ENCODE assay signal across 8 cellular contexts in the genomic region with DNA sequence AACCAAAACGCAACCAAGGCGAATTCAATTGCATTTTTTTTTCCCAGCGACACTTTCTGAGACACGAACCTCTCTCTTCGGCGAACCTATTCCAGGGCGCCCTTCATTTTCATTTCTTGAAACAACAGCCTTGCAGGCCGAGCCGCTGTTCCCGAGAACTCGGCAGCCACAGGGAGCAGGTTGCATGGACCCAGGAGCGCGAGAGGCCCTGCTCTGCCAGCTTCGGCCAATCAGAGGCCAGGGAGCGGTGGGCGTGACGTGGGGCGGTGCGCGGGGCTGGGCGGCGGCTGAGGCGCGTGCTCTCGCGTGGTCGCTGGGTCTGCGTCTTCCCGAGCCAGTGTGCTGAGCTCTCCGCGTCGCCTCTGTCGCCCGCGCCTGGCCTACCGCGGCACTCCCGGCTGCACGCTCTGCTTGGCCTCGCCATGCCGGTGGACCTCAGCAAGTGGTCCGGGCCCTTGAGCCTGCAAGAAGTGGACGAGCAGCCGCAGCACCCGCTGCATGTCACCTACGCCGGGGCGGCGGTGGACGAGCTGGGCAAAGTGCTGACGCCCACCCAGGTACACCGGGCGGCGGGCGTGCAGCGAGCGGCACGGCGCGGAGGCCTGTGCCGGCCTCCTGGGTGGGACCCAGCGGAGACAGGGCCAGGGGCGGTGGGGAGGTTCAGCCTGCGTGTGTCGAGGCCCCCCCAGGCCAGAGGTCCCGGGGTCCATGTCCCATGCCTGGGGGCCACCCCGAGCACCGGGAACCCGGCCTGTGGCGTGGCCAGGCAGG. TPM values are rescaled to one million over a fixed set of nuclear protein-coding genes. Genes with fewer than 3 reads are reported as not detected.
DNase-seq lines count a peak whose midpoint lies in the region; ATAC-seq and TF ChIP-seq lines count a peak whose summit lies in the region.

A gene (plus strand): TSS at position 337 of the 771 bp plus-strand sequence. CDS start 86 bp downstream, at position 423.

- peak within 1 kb of the TSS; percentile 57 for H3K56ac ChIP-seq in IMR-90 (ENCODE audit: extremely low read depth, insufficient read depth, low read length)

- peak within 1 kb of the TSS in 1 of 2 experiments; percentile 76; a peak in 1 of 4 replicates for H4K8ac ChIP-seq in IMR-90 (ENCODE audit: low read depth in 2 of 2, low read length in 2 of 2)

- H3K4me1 ChIP-seq in IMR-90 (ENCODE audit: control insufficient read depth, insufficient read depth, low read length) (peaks cover 2% of the 10 kb centered on the region; the same call in 1 of the 2 replicates), mucosa of stomach (ENCODE audit: control insufficient read depth, insufficient read depth, low read length) (peaks cover 9% of the 10 kb centered on the region)

- H3K14ac ChIP-seq in IMR-90 (replicated peaks; ENCODE audit: low read depth, low read length), result peak within 1 kb of the TSS; percentile 48

- peak within 1 kb of the TSS; percentile 84 for H3K9ac ChIP-seq in IMR-90 (ENCODE audit: low read depth, low read length)
- H3K9ac ChIP-seq in mucosa of stomach (ENCODE audit: low read length), result peak within 1 kb of the TSS; percentile 93

- TF ChIP-seq CTCF in IMR-90 (conservative IDR thresholded peaks at IDR 0.05; ENCODE audit: low read depth, low read length), result no peak

- H2AFZ ChIP-seq in IMR-90 (replicated peaks; ENCODE audit: low read length, poor library complexity), result peak within 1 kb of the TSS; percentile 97

- peak within 1 kb of the TSS; percentile 78 for H3K4me3 ChIP-seq in IMR-90 (ENCODE audit: insufficient read depth, low read depth, low read length)
- H3K4me3 ChIP-seq in mucosa of stomach (ENCODE audit: low read length), result peak within 1 kb of the TSS; percentile 58

- TF ChIP-seq POLR2A in IMR-90 (IDR thresholded peaks at IDR 0.05; ENCODE audit: low read depth, low read length) (peak; percentile 67; the same call in 1 of the 2 replicates), erythroblast (IDR thresholded peaks at IDR 0.05; ENCODE audit: low read length) (peak; percentile 78)

- H3K9me1 ChIP-seq in IMR-90 (ENCODE audit: insufficient read depth, low read length), result peaks cover 5% of the 10 kb centered on the region; the same call in 1 of the 2 replicates

- no peak within 1 kb of the TSS for H2BK20ac ChIP-seq in IMR-90 (ENCODE audit: low read depth, low read length)

- ATAC-seq in GM21528 (IDR thresholded peaks at IDR 0.05; ENCODE audit: low FRiP score, unreplicated experiment) (peak; percentile 96), IMR-90 (ENCODE audit: low read depth) (peak; percentile 99)

- 1% methylated on average over 38 of the region's 70 CpGs; no CpG with 5 or more reads in 1 of the 2 experiments for WGBS in IMR-90 (ENCODE audit: extremely low coverage in 2 of 2, insufficient read length in 1 of 2), 2 experiments

- H3K4me3 Mint-ChIP-seq in activated T-cell treated with anti-CD3 and anti-CD28 coated beads, Interleukin-2, amount 50 U/mL, for 24 hours, result peak within 1 kb of the TSS; percentile 94

- no peaks in the 10 kb centered on the region for H3K9me3 Mint-ChIP-seq in activated T-cell treated with anti-CD3 and anti-CD28 coated beads, Interleukin-2, amount 50 U/mL, for 24 hours

- no peaks in the 10 kb centered on the region for H3K27me3 Mint-ChIP-seq in activated T-cell treated with anti-CD3 and anti-CD28 coated beads, Interleukin-2, amount 50 U/mL, for 24 hours

- no peak within 1 kb of the TSS; the same call in 1 of the 2 replicates for H4K5ac ChIP-seq in IMR-90 (ENCODE audit: low read depth, low read length)

- H3K79me1 ChIP-seq in IMR-90 (ENCODE audit: low read depth in 1 of 2, low read length in 2 of 2), result peaks cover 11 to 37% of the 10 kb centered on the region in 2 experiments

- DNase-seq in DMS153 (lab: John Stamatoyannopoulos, UW) (peak; percentile 89), IMR-90 (peak; percentile 84), erythroblast (lab: John Stamatoyannopoulos, UW) (peak; percentile 92)
- DNase-seq in activated T-cell treated with anti-CD3 and anti-CD28 coated beads, Interleukin-2, amount 50 U/mL, for 24 hours, result peak; percentile 96
- peak; percentile 97 for DNase-seq in stimulated activated CD8-positive, alpha-beta memory T cell treated with anti-CD3 and anti-CD28 coated beads, Interleukin-4, amount 100 ng/mL, for 48 hours

- in situ Hi-C loops in IMR-90 (cut with MboI; ENCODE audit: low sequenced_read_pairs), result loop anchor here (25.0 kb wide), 1 partner anchor 274 kb away; no protein-coding TSS in a partner anchor

- H2AK9ac ChIP-seq in IMR-90 (replicated peaks; ENCODE audit: low read depth, low read length, poor library complexity), result peak within 1 kb of the TSS; percentile 95

- no peaks in the 10 kb centered on the region for H4K20me1 ChIP-seq in IMR-90 (ENCODE audit: insufficient read depth, low read length)

- TF ChIP-seq RAD21 in IMR-90 (IDR thresholded peaks at IDR 0.05; ENCODE audit: low read length), result no peak

- H3K36me3 Mint-ChIP-seq in activated T-cell treated with anti-CD3 and anti-CD28 coated beads, Interleukin-2, amount 50 U/mL, for 24 hours (ENCODE audit: low read depth), result peaks cover 48% of the 10 kb centered on the region

- H3K27ac Mint-ChIP-seq in activated T-cell treated with anti-CD3 and anti-CD28 coated beads, Interleukin-2, amount 50 U/mL, for 24 hours, result peak within 1 kb of the TSS; percentile 94

- peak within 1 kb of the TSS; percentile 51 for H2BK5ac ChIP-seq in IMR-90 (ENCODE audit: low read depth, low read length, poor library complexity, severe bottlenecking)

- POLR2A ChIA-PET in IMR-90 (lab: Charles Lee; ENCODE audit: unreplicated experiment), result interaction anchor here (0.6 kb wide), 2 partner anchors 73 to 1762 kb away, joined by 9 to 16 read pairs; no protein-coding TSS in a partner anchor

- dilution Hi-C loops in IMR-90 (cut with HindIII; ENCODE audit: low sequenced_read_pairs, unreplicated experiment), result no loop called here

- no peaks in the 10 kb centered on the region for H3K9me3 ChIP-seq in IMR-90 (ENCODE audit: control insufficient read depth, insufficient read depth, low read length)
- H3K9me3 ChIP-seq in mucosa of stomach (ENCODE audit: control insufficient read depth, low read length), result no peaks in the 10 kb centered on the region

- intact Hi-C loops in IMR-90 (cut with micrococcal nuclease), result loop anchor here (2.0 to 5.0 kb wide), 3 partner anchors 74 to 1531 kb away; a partner anchor contains a TSS

- CTCF ChIA-PET in IMR-90 (lab: Yijun Ruan, JAX), result interaction anchor here (0.6 to 0.8 kb wide), 3 partner anchors 72 to 240 kb away, joined by 3 to 4 read pairs (median 3); no protein-coding TSS in a partner anchor

- H3K4ac ChIP-seq in IMR-90 (ENCODE audit: low read depth, low read length), result peak within 1 kb of the TSS; percentile 58

- H3K36me3 ChIP-seq in IMR-90 (ENCODE audit: control insufficient read depth, insufficient read depth, low read length) (peaks cover 12% of the 10 kb centered on the region), mucosa of stomach (ENCODE audit: control insufficient read depth, insufficient read depth, low read length) (no peaks in the 10 kb centered on the region)

- H3K27me3 ChIP-seq in IMR-90 (ENCODE audit: control insufficient read depth, insufficient read depth, low read length) (no peaks in the 10 kb centered on the region), mucosa of stomach (ENCODE audit: control insufficient read depth, insufficient read depth, low read length) (no peaks in the 10 kb centered on the region)

- peak within 1 kb of the TSS; percentile 51; the same call in 1 of the 2 replicates for H4K91ac ChIP-seq in IMR-90 (ENCODE audit: insufficient read depth, low read depth, low read length)

- H3K18ac ChIP-seq in IMR-90 (ENCODE audit: low read depth, low read length), result no peak within 1 kb of the TSS

- BruUV-seq in IMR-90 (replicated peaks; lab: Mats Ljungman, UMichigan), result no TSS peak

- H3K27ac ChIP-seq in IMR-90 (ENCODE audit: insufficient read depth, low read length), result peak within 1 kb of the TSS; percentile 42

- H3K4me1 Mint-ChIP-seq in activated T-cell treated with anti-CD3 and anti-CD28 coated beads, Interleukin-2, amount 50 U/mL, for 24 hours (ENCODE audit: low read depth), result peaks cover 36% of the 10 kb centered on the region

- H2BK120ac ChIP-seq in IMR-90 (ENCODE audit: low read depth, low read length), result no peak within 1 kb of the TSS

- peak within 1 kb of the TSS; percentile 60 for H3K23ac ChIP-seq in IMR-90 (ENCODE audit: low read depth, low read length)

- H2BK15ac ChIP-seq in IMR-90 (ENCODE audit: low read depth, low read length), result no peak within 1 kb of the TSS

- H2AK5ac ChIP-seq in IMR-90 (ENCODE audit: low read depth, low read length), result peak within 1 kb of the TSS; percentile 72; the same call in 1 of the 2 replicates

- peak within 1 kb of the TSS; percentile 92 for H3K4me2 ChIP-seq in IMR-90 (ENCODE audit: low read depth, low read length)

TF ChIP-seq in IMR-90, 13 proteins besides CTCF, POLR2A, EP300 and RAD21 (continues in another document):
- TF ChIP-seq, protein P1, sequence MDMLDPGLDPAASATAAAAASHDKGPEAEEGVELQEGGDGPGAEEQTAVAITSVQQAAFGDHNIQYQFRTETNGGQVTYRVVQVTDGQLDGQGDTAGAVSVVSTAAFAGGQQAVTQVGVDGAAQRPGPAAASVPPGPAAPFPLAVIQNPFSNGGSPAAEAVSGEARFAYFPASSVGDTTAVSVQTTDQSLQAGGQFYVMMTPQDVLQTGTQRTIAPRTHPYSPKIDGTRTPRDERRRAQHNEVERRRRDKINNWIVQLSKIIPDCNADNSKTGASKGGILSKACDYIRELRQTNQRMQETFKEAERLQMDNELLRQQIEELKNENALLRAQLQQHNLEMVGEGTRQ (IDR thresholded peaks at IDR 0.05; ENCODE audit: low read depth, low read length), result peak; percentile 63
- TF ChIP-seq RCOR1 (IDR thresholded peaks at IDR 0.05; ENCODE audit: insufficient replicate concordance, low read length) (no peak), MAZ (IDR thresholded peaks at IDR 0.05; ENCODE audit: borderline replicate concordance, low read depth, low read length) (peak; percentile 28; the same call in 1 of the 2 replicates)

TF ChIP-seq in PFSK-1, 5 proteins besides CTCF, POLR2A, EP300 and RAD21 (continues in another document):
- peak; percentile 90 for TF ChIP-seq POLR2AphosphoS5 (IDR thresholded peaks at IDR 0.05; ENCODE audit: low read depth, low read length)
- TF ChIP-seq FOXP2 (optimal IDR thresholded peaks at IDR 0.05; ENCODE audit: borderline replicate concordance, extremely low read depth, extremely low read length, insufficient read depth), result peak; percentile 90
- peak; percentile 81; the same call in 1 of the 2 replicates for TF ChIP-seq TAF1 (IDR thresholded peaks at IDR 0.05; ENCODE audit: borderline replicate concordance, insufficient read depth, low read length)
- peak; percentile 78; the same call in 1 of the 2 replicates for TF ChIP-seq SIN3A (IDR thresholded peaks at IDR 0.05; ENCODE audit: borderline replicate concordance, insufficient read depth, low read length)

RNA-seq across cellular contexts. Expression of the gene that starts here (rescaled TPM):
- 129 and 137 TPM in 2 replicates for total RNA-seq in IMR-90 (2012; rRNA removed)
- 161 and 180 TPM in 2 replicates for polyA plus RNA-seq in IMR-90 (2012; rRNA removed)
- 146 and 170 TPM in 2 replicates for polyA plus RNA-seq in IMR-90 (2012; cell fraction: cytosol; rRNA removed)
- polyA plus RNA-seq in IMR-90 (2012; cell fraction: nucleus; rRNA removed; ENCODE audit: low replicate concordance), result 66.1 and 94.0 TPM in 2 replicates
- 169 TPM for polyA plus RNA-seq in PFSK-1 (2012; ENCODE audit: insufficient read length, low read depth)

Comparison
In these comparisons a context has a peak if more than half of its experiments do, and no peak if none do; other contexts are left out.
1. Peak in every context shown above with its lines: DNase-seq, ATAC-seq, H3K4me3 ChIP-seq and H3K27ac ChIP-seq.